In genomic region chr3:17894434-17895060, GRCh38 we compare ENCODE assay signal across 7 cellular contexts.
DNase-seq lines count a peak whose midpoint lies in the region; ATAC-seq and TF ChIP-seq lines count a peak whose summit lies in the region.

No MANE protein-coding gene starts in this region.

- peak; percentile 44 for TF ChIP-seq CTCF in GM12865 (IDR thresholded peaks at IDR 0.05; ENCODE audit: insufficient read depth, low read depth, low read length, missing control alignments)
- peak; percentile 93 to 95 for TF ChIP-seq CTCF in GM23338 (conservative IDR thresholded peaks at IDR 0.05; ENCODE audit: low read depth in 2 of 2)
- TF ChIP-seq CTCF in spleen (IDR thresholded peaks at IDR 0.05 in 8 of 11, conservative IDR thresholded peaks at IDR 0.05 in 3 of 11): peak in 5 of 11 experiments; percentile 13 to 38 (median 18)

- ATAC-seq in GM23338 (peak; percentile 93), left colon (peak; percentile 86), HG02571 (IDR thresholded peaks at IDR 0.05; ENCODE audit: unreplicated experiment) (no peak)

- no peaks in the 10 kb centered on the region for H3K4me1 ChIP-seq in GM23338 (ENCODE audit: insufficient read depth)
- no peaks in the 10 kb centered on the region for H3K4me1 ChIP-seq in spleen

- no peaks in the 10 kb centered on the region for H3F3A ChIP-seq in GM23338 (replicated peaks; ENCODE audit: low read depth)

- 20 to 50% (median 40%) methylated on average over 1 of the region's 1 CpG for WGBS in spleen, 5 donors

- no peaks in the 10 kb centered on the region for H3K4me1 Mint-ChIP-seq in GM23338
- H3K4me1 Mint-ChIP-seq in activated T-helper 2 cell treated with anti-CD3 and anti-CD28 coated beads, Interferon-gamma antibody, Interleukin-2, Interleukin-4, amounts not matched to agents 10 μg/mL and 5 μg/mL and 100 μg/mL, durations not matched to agents 14 hours and 24 hours and 36 hours (ENCODE audit: low read depth): peaks cover 2% of the 10 kb centered on the region

- peaks cover 22% of the 10 kb centered on the region for H3K79me2 ChIP-seq in GM23338 (replicated peaks; ENCODE audit: insufficient read depth)

- no peaks in the 10 kb centered on the region for H3K27me3 Mint-ChIP-seq in GM23338 (ENCODE audit: insufficient read depth, low read depth, poor library complexity)
- peaks cover 15% of the 10 kb centered on the region for H3K27me3 Mint-ChIP-seq in activated T-helper 2 cell treated with anti-CD3 and anti-CD28 coated beads, Interferon-gamma antibody, Interleukin-2, Interleukin-4, amounts not matched to agents 10 μg/mL and 5 μg/mL and 100 μg/mL, durations not matched to agents 14 hours and 24 hours and 36 hours (ENCODE audit: low read depth)

- TF ChIP-seq POLR2A in spleen (IDR thresholded peaks at IDR 0.05): no peak

- peaks cover 0 to 11% (median 2%) of the 10 kb centered on the region in 8 donors for H3K9me3 ChIP-seq in spleen

- H3K36me3 Mint-ChIP-seq in GM23338 (ENCODE audit: low read depth): no peaks in the 10 kb centered on the region
- no peaks in the 10 kb centered on the region for H3K36me3 Mint-ChIP-seq in activated T-helper 2 cell treated with anti-CD3 and anti-CD28 coated beads, Interferon-gamma antibody, Interleukin-2, Interleukin-4, amounts not matched to agents 10 μg/mL and 5 μg/mL and 100 μg/mL, durations not matched to agents 14 hours and 24 hours and 36 hours (ENCODE audit: low read depth)

- 0 out of 2 replicates have a peak overlapping the region, but pooled peaks have one; percentile 25 for H3K27ac Mint-ChIP-seq in GM23338
- no peak overlapping the region for H3K27ac Mint-ChIP-seq in activated T-helper 2 cell treated with anti-CD3 and anti-CD28 coated beads, Interferon-gamma antibody, Interleukin-2, Interleukin-4, amounts not matched to agents 10 μg/mL and 5 μg/mL and 100 μg/mL, durations not matched to agents 14 hours and 24 hours and 36 hours

- H3K4me3 ChIP-seq in GM12865 (ENCODE audit: low read depth, low read length) (no peak overlapping the region), GM23338 (no peak overlapping the region), spleen (no peak overlapping the region)

- intact Hi-C loops in activated T-helper 2 cell treated with anti-CD3 and anti-CD28 coated beads, Interferon-gamma antibody, Interleukin-2, Interleukin-4, amounts not matched to agents 10 μg/mL and 5 μg/mL and 100 μg/mL, durations not matched to agents 14 hours and 24 hours and 36 hours (cut with micrococcal nuclease): loop anchor here (5.0 kb wide), 2 partner anchors 403 to 443 kb away; no protein-coding TSS in a partner anchor
- intact Hi-C loops in left colon (cut with DNase I, micrococcal nuclease) (no loop called here), spleen (cut with DNase I; ENCODE audit: low total_unique reads) (no loop called here)

- DNase-seq in GM12865 (ENCODE audit: low read depth) (peak; percentile 55), GM23338 (ENCODE audit: low spot score) (peak; percentile 76), NCI-H526 (lab: John Stamatoyannopoulos, UW) (peak; percentile 2 to 57), left colon (peak in 1 of 2 donors; percentile 65), spleen (no peak)
- peak; percentile 26 for DNase-seq in activated T-helper 2 cell treated with anti-CD3 and anti-CD28 coated beads, Interferon-gamma antibody, Interleukin-2, Interleukin-4, amounts not matched to agents 10 μg/mL and 5 μg/mL and 100 μg/mL, durations not matched to agents 14 hours and 24 hours and 36 hours (ENCODE audit: low spot score)

- H3K9me3 Mint-ChIP-seq in GM23338: peaks cover 2% of the 10 kb centered on the region; the same call in 2 of the 3 replicates
- H3K9me3 Mint-ChIP-seq in activated T-helper 2 cell treated with anti-CD3 and anti-CD28 coated beads, Interferon-gamma antibody, Interleukin-2, Interleukin-4, amounts not matched to agents 10 μg/mL and 5 μg/mL and 100 μg/mL, durations not matched to agents 14 hours and 24 hours and 36 hours: peaks cover 4% of the 10 kb centered on the region

- H3K27me3 ChIP-seq in GM23338 (ENCODE audit: insufficient read depth): no peaks in the 10 kb centered on the region
- H3K27me3 ChIP-seq in spleen (replicated peaks in 1 of 7): no peaks in the 10 kb centered on the region

- H3K4me3 Mint-ChIP-seq in GM23338: no peak overlapping the region
- no peak overlapping the region for H3K4me3 Mint-ChIP-seq in activated T-helper 2 cell treated with anti-CD3 and anti-CD28 coated beads, Interferon-gamma antibody, Interleukin-2, Interleukin-4, amounts not matched to agents 10 μg/mL and 5 μg/mL and 100 μg/mL, durations not matched to agents 14 hours and 24 hours and 36 hours (ENCODE audit: low read depth)

- H3K4me2 ChIP-seq in GM23338: no peak overlapping the region

- H3K27ac ChIP-seq in GM23338 (ENCODE audit: low read depth) (no peak overlapping the region), spleen (no peak overlapping the region)

- no peak overlapping the region for H2AFZ ChIP-seq in GM23338

- no peaks in the 10 kb centered on the region for H3K36me3 ChIP-seq in GM23338 (ENCODE audit: insufficient read depth)
- H3K36me3 ChIP-seq in spleen: no peaks in the 10 kb centered on the region

- no peaks in the 10 kb centered on the region for H4K20me1 ChIP-seq in GM23338 (replicated peaks; ENCODE audit: insufficient read depth)

- H3K9me2 ChIP-seq in GM23338 (ENCODE audit: insufficient read depth): no peaks in the 10 kb centered on the region

TF ChIP-seq in GM23338, 12 proteins besides CTCF, POLR2A, EP300 and RAD21:
- 0 out of 2 replicates have a peak, but pooled peaks have one; percentile 57 for TF ChIP-seq ZNF462 (CRISPR knock-in tag; IDR thresholded peaks at IDR 0.05)
- no peak for TF ChIP-seq CREB1 (CRISPR knock-in tag; IDR thresholded peaks at IDR 0.05; ENCODE audit: low read depth)
- TF ChIP-seq POLR2AphosphoS5 (IDR thresholded peaks at IDR 0.05; ENCODE audit: low read depth): no peak
